Comparison of ENCODE assay signal across 25 cellular contexts in genomic region chrX:68708503-68709290, GRCh38.
DNase-seq lines count a peak whose midpoint lies in the region; ATAC-seq and TF ChIP-seq lines count a peak whose summit lies in the region.
"Had no signal": no experiment of that assay in that cellular context is flagged by ENCODE, and none has a peak within 500 bp of the region (broad histone marks: within the 10 kb centered on the region; RNA-seq: fewer than 3 reads in every experiment).

No MANE protein-coding gene starts in this region.

- POLR2A ChIA-PET in WTC11 (lab: Charles Lee), result no interaction called here

- H3K36me3 ChIP-seq in GM23338 (ENCODE audit: insufficient read depth), result no peaks in the 10 kb centered on the region
- H3K36me3 ChIP-seq: upper lobe of right lung had no signal

- in situ Hi-C loops in GM13976 (cut with MboI; ENCODE audit: low sequenced_read_pairs, unreplicated experiment), result loop anchor here (25.0 kb wide), 2 partner anchors 196 to 521 kb away; no protein-coding TSS in a partner anchor

- H3K4me2 ChIP-seq in GM23338, result 0 out of 2 replicates have a peak overlapping the region, but pooled peaks have one; percentile 21
- H3K4me2 ChIP-seq: A549 had no signal

- H3K79me2 ChIP-seq in GM23338 (replicated peaks; ENCODE audit: insufficient read depth), result no peaks in the 10 kb centered on the region

- no peaks in the 10 kb centered on the region for H3F3A ChIP-seq in GM23338 (replicated peaks; ENCODE audit: low read depth)

- H2AFZ ChIP-seq in GM23338, result no peak overlapping the region

- ATAC-seq in GM23338 (peak; percentile 53), WTC11 (peak; percentile 88)
- ATAC-seq: A549, K562, left colon, upper lobe of right lung had no signal

- H3K27me3 ChIP-seq in GM23338 (ENCODE audit: insufficient read depth), result no peaks in the 10 kb centered on the region
- H3K27me3 ChIP-seq: upper lobe of right lung had no signal

- peaks cover 8% of the 10 kb centered on the region for H3K4me1 Mint-ChIP-seq in GM23338
- H3K4me1 Mint-ChIP-seq in WTC11, result peaks cover 14% of the 10 kb centered on the region
- H3K4me1 Mint-ChIP-seq: activated naive CD4-positive, alpha-beta T cell treated with anti-CD3 and anti-CD28 coated beads, Interleukin-2, amount 50 U/mL, for 24 hours had no signal

- no peaks in the 10 kb centered on the region for H3K9me2 ChIP-seq in GM23338 (ENCODE audit: insufficient read depth)

- no peaks in the 10 kb centered on the region for H4K20me1 ChIP-seq in GM23338 (replicated peaks; ENCODE audit: insufficient read depth)

- H3K27ac ChIP-seq in GM23338 (ENCODE audit: low read depth), result peak overlapping the region; percentile 87
- H3K27ac ChIP-seq: A549, SK-N-MC, skin epidermis, upper lobe of right lung, VCaP had no signal

- peaks cover 2% of the 10 kb centered on the region for H3K27me3 Mint-ChIP-seq in GM23338 (ENCODE audit: insufficient read depth, low read depth, poor library complexity)
- peaks cover 2% of the 10 kb centered on the region; the same call in 1 of the 2 replicates for H3K27me3 Mint-ChIP-seq in WTC11 (ENCODE audit: low read depth)
- H3K27me3 Mint-ChIP-seq: activated naive CD4-positive, alpha-beta T cell treated with anti-CD3 and anti-CD28 coated beads, Interleukin-2, amount 50 U/mL, for 24 hours had no signal

- TF ChIP-seq CTCF in GM23338 (conservative IDR thresholded peaks at IDR 0.05; ENCODE audit: low read depth in 2 of 2), result no peak
- TF ChIP-seq CTCF in WTC11 (IDR thresholded peaks at IDR 0.05), result no peak
- TF ChIP-seq CTCF in GM13976 (IDR thresholded peaks at IDR 0.05; ENCODE audit: borderline replicate concordance, control extremely low read depth, extremely low read depth, insufficient read depth, missing control alignments), result no peak

- H3K9me3 Mint-ChIP-seq in GM23338 (no peaks in the 10 kb centered on the region), WTC11 (no peaks in the 10 kb centered on the region)
- H3K9me3 Mint-ChIP-seq: activated naive CD4-positive, alpha-beta T cell treated with anti-CD3 and anti-CD28 coated beads, Interleukin-2, amount 50 U/mL, for 24 hours; memory B cell had no signal

- H3K4me3 Mint-ChIP-seq in GM23338, result no peak overlapping the region
- H3K4me3 Mint-ChIP-seq in WTC11, result no peak overlapping the region
- H3K4me3 Mint-ChIP-seq: activated naive CD4-positive, alpha-beta T cell treated with anti-CD3 and anti-CD28 coated beads, Interleukin-2, amount 50 U/mL, for 24 hours; memory B cell had no signal

- peak; percentile 21 for DNase-seq in AG08395 (ENCODE audit: low spot score)
- peak; percentile 76 for DNase-seq in GM23338 (ENCODE audit: low spot score)
- peak; percentile 23 for DNase-seq in WTC11 (ENCODE audit: low spot score)
- peak; percentile 45 for DNase-seq in iPS-NIHi7 (ENCODE audit: extremely low spot score)
- no peak for DNase-seq in GM13976 (ENCODE audit: low spot score)
- DNase-seq in activated CD4-positive, alpha-beta T cell treated with anti-CD3 and anti-CD28 coated beads, Interleukin-2, amount 50 U/mL, for 48 hours, result no peak
- no peak for DNase-seq in 8988T
- DNase-seq in NAMALWA (ENCODE audit: low spot score), result no peak
- DNase-seq: caudate nucleus; COR-L47; DND-41; glutamatergic neuron; left colon; MM.1S; NCI-H146; nucleus accumbens; stimulated activated CD4-positive, alpha-beta T cell treated with anti-CD3 and anti-CD28 coated beads, Interleukin-2, amount 100 ng/mL, for 24 hours; upper lobe of right lung had no signal

- H3K27ac Mint-ChIP-seq in GM23338 (0 out of 2 replicates have a peak overlapping the region, but pooled peaks have one; percentile 62), WTC11 (peak overlapping the region; percentile 45; the same call in 1 of the 2 replicates)
- H3K27ac Mint-ChIP-seq: activated naive CD4-positive, alpha-beta T cell treated with anti-CD3 and anti-CD28 coated beads, Interleukin-2, amount 50 U/mL, for 24 hours; memory B cell had no signal

- no peak overlapping the region for H3K4me3 ChIP-seq in GM23338
- H3K4me3 ChIP-seq: A549, K562, SK-N-MC, skin epidermis, upper lobe of right lung had no signal

- CTCF ChIA-PET in WTC11 (lab: Charles Lee), result interaction anchor here (0.7 kb wide), 1 partner anchor 200 kb away, joined by 3 read pairs; no protein-coding TSS in a partner anchor

- no peaks in the 10 kb centered on the region for H3K36me3 Mint-ChIP-seq in GM23338 (ENCODE audit: low read depth)
- no peaks in the 10 kb centered on the region; the same call in 1 of the 2 replicates for H3K36me3 Mint-ChIP-seq in WTC11
- H3K36me3 Mint-ChIP-seq: activated naive CD4-positive, alpha-beta T cell treated with anti-CD3 and anti-CD28 coated beads, Interleukin-2, amount 50 U/mL, for 24 hours; memory B cell had no signal

- H3K4me1 ChIP-seq in GM23338 (ENCODE audit: insufficient read depth), result 0 out of 2 replicates have a peak, but pooled peaks cover 12% of the 10 kb centered on the region
- H3K4me1 ChIP-seq: A549, upper lobe of right lung had no signal

TF ChIP-seq in GM23338, 12 proteins besides CTCF, POLR2A, EP300 and RAD21:
- TF ChIP-seq EZH2phosphoT487 (IDR thresholded peaks at IDR 0.05; ENCODE audit: unreplicated experiment) (no peak), ZNF331 (CRISPR knock-in tag; IDR thresholded peaks at IDR 0.05; ENCODE audit: low read depth) (no peak), NANOG (IDR thresholded peaks at IDR 0.05; ENCODE audit: borderline replicate concordance) (no peak)
- TF ChIP-seq, protein P1, sequence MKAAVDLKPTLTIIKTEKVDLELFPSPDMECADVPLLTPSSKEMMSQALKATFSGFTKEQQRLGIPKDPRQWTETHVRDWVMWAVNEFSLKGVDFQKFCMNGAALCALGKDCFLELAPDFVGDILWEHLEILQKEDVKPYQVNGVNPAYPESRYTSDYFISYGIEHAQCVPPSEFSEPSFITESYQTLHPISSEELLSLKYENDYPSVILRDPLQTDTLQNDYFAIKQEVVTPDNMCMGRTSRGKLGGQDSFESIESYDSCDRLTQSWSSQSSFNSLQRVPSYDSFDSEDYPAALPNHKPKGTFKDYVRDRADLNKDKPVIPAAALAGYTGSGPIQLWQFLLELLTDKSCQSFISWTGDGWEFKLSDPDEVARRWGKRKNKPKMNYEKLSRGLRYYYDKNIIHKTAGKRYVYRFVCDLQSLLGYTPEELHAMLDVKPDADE (IDR thresholded peaks at IDR 0.05), result no peak

TF ChIP-seq in WTC11, 78 proteins besides CTCF, POLR2A, EP300 and RAD21 (continues in another document):
- TF ChIP-seq, protein P2, sequence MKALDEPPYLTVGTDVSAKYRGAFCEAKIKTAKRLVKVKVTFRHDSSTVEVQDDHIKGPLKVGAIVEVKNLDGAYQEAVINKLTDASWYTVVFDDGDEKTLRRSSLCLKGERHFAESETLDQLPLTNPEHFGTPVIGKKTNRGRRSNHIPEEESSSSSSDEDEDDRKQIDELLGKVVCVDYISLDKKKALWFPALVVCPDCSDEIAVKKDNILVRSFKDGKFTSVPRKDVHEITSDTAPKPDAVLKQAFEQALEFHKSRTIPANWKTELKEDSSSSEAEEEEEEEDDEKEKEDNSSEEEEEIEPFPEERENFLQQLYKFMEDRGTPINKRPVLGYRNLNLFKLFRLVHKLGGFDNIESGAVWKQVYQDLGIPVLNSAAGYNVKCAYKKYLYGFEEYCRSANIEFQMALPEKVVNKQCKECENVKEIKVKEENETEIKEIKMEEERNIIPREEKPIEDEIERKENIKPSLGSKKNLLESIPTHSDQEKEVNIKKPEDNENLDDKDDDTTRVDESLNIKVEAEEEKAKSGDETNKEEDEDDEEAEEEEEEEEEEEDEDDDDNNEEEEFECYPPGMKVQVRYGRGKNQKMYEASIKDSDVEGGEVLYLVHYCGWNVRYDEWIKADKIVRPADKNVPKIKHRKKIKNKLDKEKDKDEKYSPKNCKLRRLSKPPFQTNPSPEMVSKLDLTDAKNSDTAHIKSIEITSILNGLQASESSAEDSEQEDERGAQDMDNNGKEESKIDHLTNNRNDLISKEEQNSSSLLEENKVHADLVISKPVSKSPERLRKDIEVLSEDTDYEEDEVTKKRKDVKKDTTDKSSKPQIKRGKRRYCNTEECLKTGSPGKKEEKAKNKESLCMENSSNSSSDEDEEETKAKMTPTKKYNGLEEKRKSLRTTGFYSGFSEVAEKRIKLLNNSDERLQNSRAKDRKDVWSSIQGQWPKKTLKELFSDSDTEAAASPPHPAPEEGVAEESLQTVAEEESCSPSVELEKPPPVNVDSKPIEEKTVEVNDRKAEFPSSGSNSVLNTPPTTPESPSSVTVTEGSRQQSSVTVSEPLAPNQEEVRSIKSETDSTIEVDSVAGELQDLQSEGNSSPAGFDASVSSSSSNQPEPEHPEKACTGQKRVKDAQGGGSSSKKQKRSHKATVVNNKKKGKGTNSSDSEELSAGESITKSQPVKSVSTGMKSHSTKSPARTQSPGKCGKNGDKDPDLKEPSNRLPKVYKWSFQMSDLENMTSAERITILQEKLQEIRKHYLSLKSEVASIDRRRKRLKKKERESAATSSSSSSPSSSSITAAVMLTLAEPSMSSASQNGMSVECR (CRISPR knock-in tag; IDR thresholded peaks at IDR 0.05; ENCODE audit: borderline replicate concordance), result no peak
- TF ChIP-seq CREM (CRISPR knock-in tag; IDR thresholded peaks at IDR 0.05) (no peak), ZNF281 (CRISPR knock-in tag; IDR thresholded peaks at IDR 0.05) (no peak)
- TF ChIP-seq, protein P3, sequence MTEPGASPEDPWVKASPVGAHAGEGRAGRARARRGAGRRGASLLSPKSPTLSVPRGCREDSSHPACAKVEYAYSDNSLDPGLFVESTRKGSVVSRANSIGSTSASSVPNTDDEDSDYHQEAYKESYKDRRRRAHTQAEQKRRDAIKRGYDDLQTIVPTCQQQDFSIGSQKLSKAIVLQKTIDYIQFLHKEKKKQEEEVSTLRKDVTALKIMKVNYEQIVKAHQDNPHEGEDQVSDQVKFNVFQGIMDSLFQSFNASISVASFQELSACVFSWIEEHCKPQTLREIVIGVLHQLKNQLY (CRISPR knock-in tag; IDR thresholded peaks at IDR 0.05), result no peak

Comparison
In these comparisons a context has a peak if more than half of its experiments do, and no peak if none do; other contexts are left out.
1. DNase-seq: peak in AG08395 (single experiment), GM23338 (single experiment), WTC11 (single experiment) and iPS-NIHi7 (single experiment); none in GM13976 (single experiment), activated CD4-positive, alpha-beta T cell treated with anti-CD3 and anti-CD28 coated beads, Interleukin-2, amount 50 U/mL, for 48 hours (0 of 2), 8988T (single experiment) and NAMALWA (single experiment).